ENCODE assay signal across 1 cellular context in the genomic region with DNA sequence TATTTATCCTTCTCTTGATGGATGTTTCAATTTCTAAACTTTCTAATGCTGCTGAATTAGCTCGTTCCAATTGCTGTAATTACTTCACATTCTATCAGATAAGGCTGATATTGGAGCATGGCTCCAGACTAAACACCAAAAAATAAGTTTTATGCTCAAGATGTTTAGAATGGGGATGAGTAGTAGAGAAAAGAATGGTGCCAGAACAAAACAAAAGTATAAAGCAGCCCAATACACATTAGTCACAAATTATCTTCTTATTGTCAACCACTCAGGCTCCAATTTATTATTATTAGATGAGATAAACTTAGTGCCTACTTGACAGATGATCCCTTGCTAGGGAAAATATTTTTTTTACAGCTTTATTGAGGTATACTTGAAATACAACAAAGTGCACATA.
TF ChIP-seq lines count a peak whose summit lies in the region.

No MANE protein-coding gene starts in this region.

TF ChIP-seq in IMR-90, 13 proteins besides CTCF, POLR2A, EP300 and RAD21:
- no peak for TF ChIP-seq ELK1 (IDR thresholded peaks at IDR 0.05; ENCODE audit: borderline replicate concordance, low read depth, low read length)
- TF ChIP-seq MXI1 (IDR thresholded peaks at IDR 0.05; ENCODE audit: borderline replicate concordance, low read depth, low read length), result no peak
- TF ChIP-seq RFX5 (IDR thresholded peaks at IDR 0.05; ENCODE audit: low read depth, low read length), result no peak
- no peak for TF ChIP-seq MAFK (IDR thresholded peaks at IDR 0.05; ENCODE audit: low read depth, low read length)
- no peak for TF ChIP-seq BHLHE40 (IDR thresholded peaks at IDR 0.05; ENCODE audit: low read depth, low read length)
- TF ChIP-seq, protein P1, sequence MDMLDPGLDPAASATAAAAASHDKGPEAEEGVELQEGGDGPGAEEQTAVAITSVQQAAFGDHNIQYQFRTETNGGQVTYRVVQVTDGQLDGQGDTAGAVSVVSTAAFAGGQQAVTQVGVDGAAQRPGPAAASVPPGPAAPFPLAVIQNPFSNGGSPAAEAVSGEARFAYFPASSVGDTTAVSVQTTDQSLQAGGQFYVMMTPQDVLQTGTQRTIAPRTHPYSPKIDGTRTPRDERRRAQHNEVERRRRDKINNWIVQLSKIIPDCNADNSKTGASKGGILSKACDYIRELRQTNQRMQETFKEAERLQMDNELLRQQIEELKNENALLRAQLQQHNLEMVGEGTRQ (IDR thresholded peaks at IDR 0.05; ENCODE audit: low read depth, low read length), result no peak
- no peak for TF ChIP-seq FOS (IDR thresholded peaks at IDR 0.05; ENCODE audit: low read depth, low read length)
- TF ChIP-seq CEBPB (IDR thresholded peaks at IDR 0.05; ENCODE audit: low read depth, low read length), result no peak
- TF ChIP-seq NFE2L2 (IDR thresholded peaks at IDR 0.05; ENCODE audit: low read depth, low read length), result no peak
- no peak for TF ChIP-seq RCOR1 (IDR thresholded peaks at IDR 0.05; ENCODE audit: insufficient replicate concordance, low read length)
- TF ChIP-seq MAZ (IDR thresholded peaks at IDR 0.05; ENCODE audit: borderline replicate concordance, low read depth, low read length), result no peak
- TF ChIP-seq SMC3 (IDR thresholded peaks at IDR 0.05; ENCODE audit: low read depth, low read length), result no peak
- no peak for TF ChIP-seq CHD1 (IDR thresholded peaks at IDR 0.05; ENCODE audit: low read depth, low read length)
TF ChIP-seq in IMR-90: peak in this region for 0.
